In genomic region chr2:109474319-109474825, GRCh38 we compare ENCODE assay signal across 26 cellular contexts.
"Had no signal": no experiment of that assay in that cellular context is flagged by ENCODE, and none has a peak within 500 bp of the region (broad histone marks: within the 10 kb centered on the region; RNA-seq: fewer than 3 reads in every experiment).

No MANE protein-coding gene starts in this region.

- H3K27me3 ChIP-seq: gastroesophageal sphincter, sigmoid colon, thyroid gland had no signal

- ATAC-seq: gastroesophageal sphincter; left lobe of liver; natural killer cell treated with Interleukin-12 subunit alpha and Interleukin-12 subunit beta and Interleukin-15 and Interleukin-18, amount 100 ng/mL, for 72 hours; stimulated activated memory B cell treated with anti-CD40 and anti-IgM and Interleukin-4, amounts not matched to agents 10 μg/mL and 1 μg/mL and 100 μg/mL, for 72 hours; stimulated activated naive CD8-positive, alpha-beta T cell treated with anti-CD3 and anti-CD28 coated beads, Interleukin-15, amount 100 ng/mL, for 72 hours had no signal

- H3K4me3 Mint-ChIP-seq: activated CD4-positive, alpha-beta memory T cell treated with anti-CD3 and anti-CD28 coated beads for 36 hours; activated CD4-positive, alpha-beta T cell treated with anti-CD3 and anti-CD28 coated beads, Interleukin-2, amount 10 ng/mL, durations not matched to agents 24 days and 14 days; activated T-cell treated with anti-CD3 and anti-CD28 coated beads, Interleukin-2, amount 50 U/mL, for 24 hours; natural killer cell treated with Interleukin-12 subunit alpha and Interleukin-12 subunit beta and Interleukin-15 and Interleukin-18, amount 100 ng/mL, for 72 hours; stimulated activated memory B cell treated with anti-CD40 and anti-IgM and Interleukin-4, amounts not matched to agents 10 μg/mL and 1 μg/mL and 100 μg/mL, for 72 hours; stimulated activated naive CD8-positive, alpha-beta T cell treated with anti-CD3 and anti-CD28 coated beads, Interleukin-15, amount 100 ng/mL, for 72 hours had no signal

- H3K9me3 ChIP-seq: gastroesophageal sphincter, mucosa of descending colon, sigmoid colon, thyroid gland had no signal

- H3K27ac ChIP-seq: gastroesophageal sphincter, sigmoid colon, thyroid gland had no signal

- H3K36me3 Mint-ChIP-seq: activated CD4-positive, alpha-beta memory T cell treated with anti-CD3 and anti-CD28 coated beads for 36 hours; natural killer cell treated with Interleukin-12 subunit alpha and Interleukin-12 subunit beta and Interleukin-15 and Interleukin-18, amount 100 ng/mL, for 72 hours; stimulated activated memory B cell treated with anti-CD40 and anti-IgM and Interleukin-4, amounts not matched to agents 10 μg/mL and 1 μg/mL and 100 μg/mL, for 72 hours had no signal

- H3K9me3 Mint-ChIP-seq: activated CD4-positive, alpha-beta memory T cell treated with anti-CD3 and anti-CD28 coated beads for 36 hours; activated CD4-positive, alpha-beta T cell treated with anti-CD3 and anti-CD28 coated beads, Interleukin-2, amount 10 ng/mL, durations not matched to agents 24 days and 14 days; activated T-cell treated with anti-CD3 and anti-CD28 coated beads, Interleukin-2, amount 50 U/mL, for 24 hours; natural killer cell treated with Interleukin-12 subunit alpha and Interleukin-12 subunit beta and Interleukin-15 and Interleukin-18, amount 100 ng/mL, for 72 hours; stimulated activated naive CD8-positive, alpha-beta T cell treated with anti-CD3 and anti-CD28 coated beads, Interleukin-15, amount 100 ng/mL, for 72 hours had no signal

- DNase-seq: activated CD4-positive, alpha-beta memory T cell treated with anti-CD3 and anti-CD28 coated beads for 36 hours; activated CD4-positive, alpha-beta T cell treated with anti-CD3 and anti-CD28 coated beads, Interleukin-2, amount 10 ng/mL, durations not matched to agents 24 days and 14 days; activated CD4-positive, CD25-positive, alpha-beta regulatory T cell treated with anti-CD3 and anti-CD28 coated beads, Interleukin-2, amount 50 U/mL, for 72 hours; activated CD8-positive, alpha-beta memory T cell treated with anti-CD3 and anti-CD28 coated beads, Interleukin-2, amount 50 U/mL, for 48 hours; activated gamma-delta T cell; activated naive CD4-positive, alpha-beta T cell treated with anti-CD3 and anti-CD28 coated beads, Interleukin-2, amount 50 U/mL, for 16 hours; activated T-cell treated with anti-CD3 and anti-CD28 coated beads, Interleukin-2, amount 50 U/mL, for 24 hours; amniotic stem cell; caudate nucleus; hippocampal formation; kidney glomerular epithelial cell; retina; sigmoid colon; stimulated activated CD4-positive, alpha-beta T cell treated with anti-CD3 and anti-CD28 coated beads, Interleukin-1b, Interleukin-23, amount 100 ng/mL, for 48 hours; stimulated activated CD4-positive, alpha-beta T cell treated with anti-CD3 and anti-CD28 coated beads, Interleukin-4, amount 100 ng/mL, for 4 hours; stimulated activated CD8-positive, alpha-beta memory T cell treated with anti-CD3 and anti-CD28 coated beads, Interleukin-4, amount 100 ng/mL, for 48 hours; stimulated activated naive CD8-positive, alpha-beta T cell treated with anti-CD3 and anti-CD28 coated beads, Interleukin-15, amount 100 ng/mL, for 72 hours; T-helper 2 cell; thyroid gland had no signal

- H3K27me3 Mint-ChIP-seq: activated CD4-positive, alpha-beta memory T cell treated with anti-CD3 and anti-CD28 coated beads for 36 hours; activated T-cell treated with anti-CD3 and anti-CD28 coated beads, Interleukin-2, amount 50 U/mL, for 24 hours; natural killer cell treated with Interleukin-12 subunit alpha and Interleukin-12 subunit beta and Interleukin-15 and Interleukin-18, amount 100 ng/mL, for 72 hours; progenitor cell of endocrine pancreas; stimulated activated naive CD8-positive, alpha-beta T cell treated with anti-CD3 and anti-CD28 coated beads, Interleukin-15, amount 100 ng/mL, for 72 hours had no signal

- H3K4me1 ChIP-seq: gastroesophageal sphincter had no signal

- H3K27ac Mint-ChIP-seq: activated CD4-positive, alpha-beta memory T cell treated with anti-CD3 and anti-CD28 coated beads for 36 hours; activated CD4-positive, alpha-beta T cell treated with anti-CD3 and anti-CD28 coated beads, Interleukin-2, amount 10 ng/mL, durations not matched to agents 24 days and 14 days; activated T-cell treated with anti-CD3 and anti-CD28 coated beads, Interleukin-2, amount 50 U/mL, for 24 hours; natural killer cell treated with Interleukin-12 subunit alpha and Interleukin-12 subunit beta and Interleukin-15 and Interleukin-18, amount 100 ng/mL, for 72 hours; progenitor cell of endocrine pancreas; stimulated activated memory B cell treated with anti-CD40 and anti-IgM and Interleukin-4, amounts not matched to agents 10 μg/mL and 1 μg/mL and 100 μg/mL, for 72 hours; stimulated activated naive CD8-positive, alpha-beta T cell treated with anti-CD3 and anti-CD28 coated beads, Interleukin-15, amount 100 ng/mL, for 72 hours had no signal

- H3K4me3 ChIP-seq: gastroesophageal sphincter, lung, mucosa of descending colon, sigmoid colon, thyroid gland had no signal

- H3K36me3 ChIP-seq: gastroesophageal sphincter, sigmoid colon, thyroid gland had no signal
